Comparison of ENCODE assay signal across 1 cellular context in genomic region chr5:81247441-81247972, GRCh38.
TF ChIP-seq lines count a peak whose summit lies in the region.

No MANE protein-coding gene starts in this region.

TF ChIP-seq in HepG2, 621 proteins besides CTCF, POLR2A, EP300 and RAD21:
- TF ChIP-seq TRIM22 (IDR thresholded peaks at IDR 0.05) (no peak), TFDP2 (CRISPR knock-in tag; IDR thresholded peaks at IDR 0.05) (no peak), MED13 (CRISPR knock-in tag; IDR thresholded peaks at IDR 0.05) (no peak), ZNF326 (CRISPR knock-in tag; IDR thresholded peaks at IDR 0.05; ENCODE audit: borderline replicate concordance) (no peak), ZNF275 (CRISPR knock-in tag; IDR thresholded peaks at IDR 0.05; ENCODE audit: borderline replicate concordance) (no peak), ZNF318 (CRISPR knock-in tag; IDR thresholded peaks at IDR 0.05) (no peak), GTF2F1 (IDR thresholded peaks at IDR 0.05; ENCODE audit: low read length) (no peak), ZBTB34 (CRISPR knock-in tag; IDR thresholded peaks at IDR 0.05) (no peak), ATF7 (IDR thresholded peaks at IDR 0.05) (no peak), ATF7 (CRISPR knock-in tag; IDR thresholded peaks at IDR 0.05) (no peak), NFYB (CRISPR knock-in tag; IDR thresholded peaks at IDR 0.05) (no peak), MAFK (conservative IDR thresholded peaks at IDR 0.05 in 1 of 2, IDR thresholded peaks at IDR 0.05 in 1 of 2; ENCODE audit: low read length in 2 of 2) (no peak), SALL1 (CRISPR knock-in tag; IDR thresholded peaks at IDR 0.05) (no peak), JDP2 (CRISPR knock-in tag; IDR thresholded peaks at IDR 0.05; ENCODE audit: borderline replicate concordance) (no peak), SOX5 (CRISPR knock-in tag; IDR thresholded peaks at IDR 0.05; ENCODE audit: borderline replicate concordance) (no peak), RAD51 (IDR thresholded peaks at IDR 0.05; ENCODE audit: borderline replicate concordance) (no peak), ZBTB49 (CRISPR knock-in tag; IDR thresholded peaks at IDR 0.05; ENCODE audit: borderline replicate concordance) (no peak), CCDC6 (CRISPR knock-in tag; IDR thresholded peaks at IDR 0.05) (no peak)
TF ChIP-seq in HepG2: peak in this region for 0.
